Comparison of ENCODE assay signal across 1 cellular context in genomic region chr2:109638807-109639206, GRCh38.
TF ChIP-seq lines count a peak whose summit lies in the region.

No MANE protein-coding gene starts in this region.

TF ChIP-seq in GM12878, 131 proteins besides CTCF, POLR2A, EP300 and RAD21:
- TF ChIP-seq TBL1XR1 (IDR thresholded peaks at IDR 0.05; ENCODE audit: low read depth, low read length) (no peak), ATF2 (IDR thresholded peaks at IDR 0.05; ENCODE audit: low read length) (no peak), RELB (IDR thresholded peaks at IDR 0.05; ENCODE audit: low read depth) (no peak), NFIC (IDR thresholded peaks at IDR 0.05; ENCODE audit: low read depth, low read length) (no peak; the same call in 1 of the 2 replicates), ZBTB33 (IDR thresholded peaks at IDR 0.05) (no peak), CREM (IDR thresholded peaks at IDR 0.05; ENCODE audit: low read depth) (peak; percentile 30; the same call in 1 of the 2 replicates), JUNB (IDR thresholded peaks at IDR 0.05) (peak; percentile 81), FOXM1 (IDR thresholded peaks at IDR 0.05; ENCODE audit: low read depth, low read length) (no peak)
